In the genomic region with DNA sequence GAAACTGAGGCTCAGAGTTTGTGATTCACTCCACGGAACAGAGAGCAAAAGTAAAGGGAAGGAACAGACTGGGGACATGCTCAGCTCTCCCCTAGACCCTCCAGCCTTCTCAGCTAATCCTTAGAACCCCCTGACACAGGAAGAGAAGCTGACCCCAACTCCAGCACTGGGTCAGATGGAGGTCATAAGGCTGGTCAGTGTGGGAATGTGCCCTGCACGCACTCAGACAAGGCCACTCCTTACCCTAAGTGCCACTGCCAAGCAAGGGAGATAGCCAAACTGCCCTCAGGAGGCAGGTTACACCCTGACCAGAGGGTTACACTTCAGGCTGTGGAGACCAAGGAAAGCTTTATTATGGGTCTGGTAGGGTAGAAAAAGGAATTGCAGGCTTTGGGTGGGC, we compare ENCODE assay signal across 8 cellular contexts. TPM values are rescaled to one million over a fixed set of nuclear protein-coding genes. Genes with fewer than 3 reads are reported as not detected.
A peak's percentile ranks its signal among the peaks of the same experiment; 100 is the strongest.
DNase-seq lines count a peak whose midpoint lies in the region; ATAC-seq and TF ChIP-seq lines count a peak whose summit lies in the region.

No MANE protein-coding gene starts in this region.

- H3K23ac ChIP-seq in IMR-90 (ENCODE audit: low read depth, low read length): peak overlapping the region; percentile 67; the same call in 1 of the 2 replicates

- peaks cover 29% of the 10 kb centered on the region for H3K36me3 ChIP-seq in IMR-90 (ENCODE audit: control insufficient read depth, insufficient read depth, low read length)
- peaks cover 15 to 18% of the 10 kb centered on the region in 2 donors for H3K36me3 ChIP-seq in mucosa of rectum (ENCODE audit: control insufficient read depth in 2 of 2, insufficient read depth in 2 of 2, low read length in 2 of 2)

- peak overlapping the region; percentile 57; the same call in 1 of the 2 replicates for H3K14ac ChIP-seq in IMR-90 (replicated peaks; ENCODE audit: low read depth, low read length)

- TF ChIP-seq CTCF in AG04450 (IDR thresholded peaks at IDR 0.05; ENCODE audit: low read depth, low read length): no peak
- no peak for TF ChIP-seq CTCF in IMR-90 (conservative IDR thresholded peaks at IDR 0.05; ENCODE audit: low read depth, low read length)
- TF ChIP-seq CTCF in cardiac fibroblast (IDR thresholded peaks at IDR 0.05; ENCODE audit: low read depth, low read length): no peak

- H4K20me1 ChIP-seq in IMR-90 (ENCODE audit: insufficient read depth, low read length): peaks cover 18% of the 10 kb centered on the region; the same call in 1 of the 2 replicates

- H2BK120ac ChIP-seq in IMR-90 (ENCODE audit: low read depth, low read length): no peak overlapping the region

- H3K9ac ChIP-seq in IMR-90 (ENCODE audit: low read depth, low read length) (peak overlapping the region; percentile 95), mucosa of rectum (ENCODE audit: low read depth in 1 of 2, low read length in 2 of 2) (peak overlapping the region; percentile 91 to 99)

- H4K91ac ChIP-seq in IMR-90 (ENCODE audit: insufficient read depth, low read depth, low read length): 0 out of 2 replicates have a peak overlapping the region, but pooled peaks have one; percentile 21

- H2AFZ ChIP-seq in IMR-90 (replicated peaks; ENCODE audit: low read length, poor library complexity): no peak overlapping the region

- H3K18ac ChIP-seq in IMR-90 (ENCODE audit: low read depth, low read length): no peak overlapping the region

- H3K4me3 ChIP-seq in AG04450 (ENCODE audit: low read depth, low read length) (peak overlapping the region; percentile 76), IMR-90 (ENCODE audit: insufficient read depth, low read depth, low read length) (peak overlapping the region; percentile 77; the same call in 1 of the 2 replicates), cardiac fibroblast (replicated peaks in 1 of 2; ENCODE audit: low read depth in 2 of 2, low read length in 2 of 2) (peak overlapping the region; percentile 77 to 89), mucosa of rectum (ENCODE audit: low read length in 2 of 2) (peak overlapping the region; percentile 83 to 100)

- dilution Hi-C loops in IMR-90 (cut with HindIII; ENCODE audit: low sequenced_read_pairs, unreplicated experiment): no loop called here

- H2BK20ac ChIP-seq in IMR-90 (ENCODE audit: low read depth, low read length): no peak overlapping the region

- H3K9me3 ChIP-seq in AG04450 (ENCODE audit: control insufficient read depth, insufficient read depth, low read length) (no peaks in the 10 kb centered on the region; the same call in 1 of the 2 replicates), IMR-90 (ENCODE audit: control insufficient read depth, insufficient read depth, low read length) (no peaks in the 10 kb centered on the region), mucosa of rectum (ENCODE audit: control insufficient read depth in 2 of 2, low read length in 2 of 2) (no peaks in the 10 kb centered on the region)

- CTCF ChIA-PET in AG04450 (lab: Charles Lee) (interaction anchor here (0.6 to 1.8 kb wide), 4 partner anchors 9 to 150 kb away, joined by 3 to 6 read pairs (median 4); partner anchors contain the start of gene RRP9), IMR-90 (lab: Yijun Ruan, JAX) (interaction anchor here (1.3 kb wide), 1 partner anchor 21 kb away, joined by 5 read pairs; the partner anchor contains the start of gene ABHD14B)

- DNase-seq in AG04450 (ENCODE audit: low read depth, low spot score) (no peak), IMR-90 (no peak), cardiac fibroblast (ENCODE audit: low read depth in 2 of 2) (no peak), middle frontal gyrus (ENCODE audit: extremely low spot score, low spot score) (no peak)

- no peak for TF ChIP-seq RAD21 in IMR-90 (IDR thresholded peaks at IDR 0.05; ENCODE audit: low read length)

- H3K79me1 ChIP-seq in IMR-90 (ENCODE audit: low read depth in 1 of 2, low read length in 2 of 2): peaks cover 24 to 40% of the 10 kb centered on the region in 2 experiments; a peak in 3 of 4 replicates

- H4K5ac ChIP-seq in IMR-90 (ENCODE audit: low read depth, low read length): no peak overlapping the region

- ATAC-seq in IMR-90 (ENCODE audit: low read depth) (no peak), GM18867 (IDR thresholded peaks at IDR 0.05; ENCODE audit: unreplicated experiment) (no peak), HG02970 (IDR thresholded peaks at IDR 0.05; ENCODE audit: low FRiP score, unreplicated experiment) (no peak), GM21447 (IDR thresholded peaks at IDR 0.05; ENCODE audit: unreplicated experiment) (no peak)

- H2BK15ac ChIP-seq in IMR-90 (ENCODE audit: low read depth, low read length): no peak overlapping the region

- no peak overlapping the region for H3K27ac ChIP-seq in AG04450 (ENCODE audit: low read depth, low read length)
- peak overlapping the region; percentile 48 for H3K27ac ChIP-seq in IMR-90 (ENCODE audit: insufficient read depth, low read length)
- H3K27ac ChIP-seq in mucosa of rectum (ENCODE audit: low read depth in 2 of 2, low read length in 2 of 2): no peak overlapping the region

- peak overlapping the region; percentile 57; the same call in 1 of the 2 replicates for H2AK5ac ChIP-seq in IMR-90 (ENCODE audit: low read depth, low read length)

- H2BK5ac ChIP-seq in IMR-90 (ENCODE audit: low read depth, low read length, poor library complexity, severe bottlenecking): no peak overlapping the region

- in situ Hi-C loops in IMR-90 (cut with MboI; ENCODE audit: low sequenced_read_pairs): no loop called here

- intact Hi-C loops in IMR-90 (cut with micrococcal nuclease): loop anchor here (2.0 kb wide), 1 partner anchor 52 kb away; the partner anchor contains the start of gene PARP3

- peak overlapping the region; percentile 98 for H2AK9ac ChIP-seq in IMR-90 (replicated peaks; ENCODE audit: low read depth, low read length, poor library complexity)

- H3K27me3 ChIP-seq in AG04450 (ENCODE audit: control insufficient read depth, insufficient read depth, low read length) (peaks cover 2% of the 10 kb centered on the region), IMR-90 (ENCODE audit: control insufficient read depth, insufficient read depth, low read length) (no peaks in the 10 kb centered on the region), mucosa of rectum (ENCODE audit: control insufficient read depth in 2 of 2, insufficient read depth in 2 of 2, low read length in 2 of 2) (no peaks in the 10 kb centered on the region)

- TF ChIP-seq POLR2A in IMR-90 (IDR thresholded peaks at IDR 0.05; ENCODE audit: low read depth, low read length): no peak

- peak overlapping the region; percentile 94 to 95; a peak in 2 of 4 replicates for H4K8ac ChIP-seq in IMR-90 (ENCODE audit: low read depth in 2 of 2, low read length in 2 of 2)

- H3K56ac ChIP-seq in IMR-90 (ENCODE audit: extremely low read depth, insufficient read depth, low read length): peak overlapping the region; percentile 85; the same call in 1 of the 2 replicates

- no TSS peak for BruUV-seq in IMR-90 (replicated peaks; lab: Mats Ljungman, UMichigan)

- H3K4ac ChIP-seq in IMR-90 (ENCODE audit: low read depth, low read length): peak overlapping the region; percentile 96; the same call in 1 of the 2 replicates

- H3K4me1 ChIP-seq in IMR-90 (ENCODE audit: control insufficient read depth, insufficient read depth, low read length): peaks cover 7% of the 10 kb centered on the region
- H3K4me1 ChIP-seq in mucosa of rectum (ENCODE audit: control insufficient read depth in 2 of 2, insufficient read depth in 2 of 2, low read length in 2 of 2): peaks cover 9 to 11% of the 10 kb centered on the region in 2 donors

- peak overlapping the region; percentile 76 for H3K4me2 ChIP-seq in IMR-90 (ENCODE audit: low read depth, low read length)

- POLR2A ChIA-PET in AG04450 (lab: Yijun Ruan, JAX) (interaction anchor here (2.4 kb wide), 1 partner anchor 11 kb away, joined by 29 read pairs; the partner anchor contains the start of gene ACY1), IMR-90 (lab: Charles Lee; ENCODE audit: unreplicated experiment) (interaction anchor here (0.6 kb wide), 1 partner anchor 52 kb away, joined by 4 read pairs; no protein-coding TSS in a partner anchor)

- no CpG with 5 or more reads among the region's 2 CpGs for WGBS in IMR-90 (ENCODE audit: extremely low coverage in 2 of 2, insufficient read length in 1 of 2), 2 experiments

- peaks cover 3% of the 10 kb centered on the region for H3K9me1 ChIP-seq in IMR-90 (ENCODE audit: insufficient read depth, low read length)

TF ChIP-seq in IMR-90, 13 proteins besides CTCF, POLR2A, EP300 and RAD21 (continues in another document):
- TF ChIP-seq RCOR1 (IDR thresholded peaks at IDR 0.05; ENCODE audit: insufficient replicate concordance, low read length) (no peak), FOS (IDR thresholded peaks at IDR 0.05; ENCODE audit: low read depth, low read length) (no peak)

RNA-seq across cellular contexts. Expression of gene RPL29, which starts 1.2 kb away (rescaled TPM):
- polyA plus RNA-seq in AG04450 (2011; rRNA removed): 1,368 and 1,889 TPM in 2 replicates
- 722 and 958 TPM in 2 replicates for polyA minus RNA-seq in AG04450 (2011; rRNA and poly(A)+ RNA removed)
- 1,798 and 2,081 TPM in 2 replicates for total RNA-seq in IMR-90 (2012; rRNA removed)
- polyA plus RNA-seq in IMR-90 (2012; rRNA removed): 2,126 and 2,187 TPM in 2 replicates
- 1,284 and 2,643 TPM in 2 replicates for polyA plus RNA-seq in IMR-90 (2012; cell fraction: cytosol; rRNA removed)
- 510 and 968 TPM in 2 replicates for polyA plus RNA-seq in IMR-90 (2012; cell fraction: nucleus; rRNA removed; ENCODE audit: low replicate concordance)

RNA-seq across cellular contexts. Expression of gene ACY1, which starts 11.2 kb away (rescaled TPM):
- polyA plus RNA-seq in AG04450 (2011; rRNA removed): 20.4 and 27.8 TPM in 2 replicates
- polyA minus RNA-seq in AG04450 (2011; rRNA and poly(A)+ RNA removed): 33.1 and 40.5 TPM in 2 replicates
- 21.1 and 22.0 TPM in 2 replicates for total RNA-seq in IMR-90 (2012; rRNA removed)
- 44.8 and 47.1 TPM in 2 replicates for polyA plus RNA-seq in IMR-90 (2012; rRNA removed)
- 44.3 and 84.7 TPM in 2 replicates for polyA plus RNA-seq in IMR-90 (2012; cell fraction: cytosol; rRNA removed)
- 49.3 and 84.6 TPM in 2 replicates for polyA plus RNA-seq in IMR-90 (2012; cell fraction: nucleus; rRNA removed; ENCODE audit: low replicate concordance)

RNA-seq across cellular contexts. Expression of gene ABHD14A, which starts 19.7 kb away (rescaled TPM):
- polyA plus RNA-seq in AG04450 (2011; rRNA removed) (8.2 and 9.9 TPM in 2 replicates), IMR-90 (2012; rRNA removed) (10.0 and 12.2 TPM in 2 replicates)
- polyA minus RNA-seq in AG04450 (2011; rRNA and poly(A)+ RNA removed): 5.0 and 7.1 TPM in 2 replicates
- 3.1 and 3.4 TPM in 2 replicates for total RNA-seq in IMR-90 (2012; rRNA removed)
- polyA plus RNA-seq in IMR-90 (2012; cell fraction: cytosol; rRNA removed): 12.0 and 24.8 TPM in 2 replicates
- 3.6 and 5.7 TPM in 2 replicates for polyA plus RNA-seq in IMR-90 (2012; cell fraction: nucleus; rRNA removed; ENCODE audit: low replicate concordance)

RNA-seq across cellular contexts. Expression of gene ABHD14B, which starts 20.7 kb away (rescaled TPM):
- polyA plus RNA-seq in AG04450 (2011; rRNA removed) (34.5 and 37.5 TPM in 2 replicates), IMR-90 (2012; rRNA removed) (28.3 and 30.4 TPM in 2 replicates)
- 21.0 and 25.0 TPM in 2 replicates for polyA minus RNA-seq in AG04450 (2011; rRNA and poly(A)+ RNA removed)
- total RNA-seq in IMR-90 (2012; rRNA removed): 6.4 and 7.2 TPM in 2 replicates
- 17.0 and 38.2 TPM in 2 replicates for polyA plus RNA-seq in IMR-90 (2012; cell fraction: cytosol; rRNA removed)
- polyA plus RNA-seq in IMR-90 (2012; cell fraction: nucleus; rRNA removed; ENCODE audit: low replicate concordance): 29.9 and 36.0 TPM in 2 replicates

RNA-seq across cellular contexts. Expression of gene PCBP4, which starts 27.3 kb away (rescaled TPM):
- 54.6 and 69.2 TPM in 2 replicates for polyA plus RNA-seq in AG04450 (2011; rRNA removed)
- 60.0 and 72.8 TPM in 2 replicates for polyA minus RNA-seq in AG04450 (2011; rRNA and poly(A)+ RNA removed)
- total RNA-seq in IMR-90 (2012; rRNA removed): 70.8 and 71.1 TPM in 2 replicates
- 110 and 122 TPM in 2 replicates for polyA plus RNA-seq in IMR-90 (2012; rRNA removed)
- 83.1 and 134 TPM in 2 replicates for polyA plus RNA-seq in IMR-90 (2012; cell fraction: cytosol; rRNA removed)
- 274 and 587 TPM in 2 replicates for polyA plus RNA-seq in IMR-90 (2012; cell fraction: nucleus; rRNA removed; ENCODE audit: low replicate concordance)
